14 cellular contexts compared by ENCODE assay signal in genomic region chr2:102703305-102703704, GRCh38. TPM values are rescaled to one million over a fixed set of nuclear protein-coding genes. Genes with fewer than 3 reads are reported as not detected.
DNase-seq lines count a peak whose midpoint lies in the region; ATAC-seq, FAIRE-seq and TF ChIP-seq lines count a peak whose summit lies in the region.
"Had no signal": no experiment of that assay in that cellular context is flagged by ENCODE, and none has a peak within 500 bp of the region (broad histone marks: within the 10 kb centered on the region; RNA-seq: fewer than 3 reads in every experiment).

No MANE protein-coding gene starts in this region.

- intact Hi-C loops in esophagus muscularis mucosa (cut with DNase I) = no loop called here

- H3K4me3 ChIP-seq in A549 (no peak overlapping the region), esophagus muscularis mucosa (no peak overlapping the region)
- H3K4me3 ChIP-seq: GM23338 had no signal

- TF ChIP-seq CTCF in A549 (IDR thresholded peaks at IDR 0.05) (no peak), esophagus muscularis mucosa (IDR thresholded peaks at IDR 0.05) (no peak)

- CTCF ChIA-PET in A549 (lab: Yijun Ruan, JAX) = interaction anchor here (0.6 to 4.9 kb wide), 24 partner anchors 9 to 463 kb away, joined by 3 to 52 read pairs (median 4); partner anchors contain the start of gene SLC9A4

- no peak for DNase-seq in A549 (ENCODE audit: low read depth in 1 of 2, low spot score in 1 of 2)
- DNase-seq in NCI-H526 treated with DMSO at 0.1 percent for 48 hours (lab: John Stamatoyannopoulos, UW) = peak; percentile 90
- peak; percentile 70 for DNase-seq in esophagus muscularis mucosa (ENCODE audit: extremely low spot score)
- DNase-seq in NCI-H226 = no peak
- DNase-seq in occipital lobe (lab: John Stamatoyannopoulos, UW) = no peak
- no peak for DNase-seq in stimulated activated CD4-positive, alpha-beta T cell treated with anti-CD3 and anti-CD28 coated beads, Interleukin-2, amount 100 ng/mL, for 24 hours
- DNase-seq: 8988T; C1 segment of cervical spinal cord; CD4-positive, alpha-beta memory T cell; DND-41; H9 had no signal

- H3K4me2 ChIP-seq in A549 = no peak overlapping the region
- H3K4me2 ChIP-seq: GM23338 had no signal

- TF ChIP-seq POLR2A in A549 (IDR thresholded peaks at IDR 0.05; ENCODE audit: low read length) = no peak
- no peak for TF ChIP-seq POLR2A in esophagus muscularis mucosa (IDR thresholded peaks at IDR 0.05; ENCODE audit: low read depth)

- ATAC-seq in A549 = peak; percentile 38 to 60; a peak in 2 of 6 replicates

- H3K9me3 ChIP-seq in A549 = no peaks in the 10 kb centered on the region
- no peaks in the 10 kb centered on the region for H3K9me3 ChIP-seq in esophagus muscularis mucosa

- WGBS in A549 (ENCODE audit: missing lambda C conversion rate) = 93% methylated on average over 2 of the region's 2 CpGs
- WGBS in esophagus muscularis mucosa = 84% methylated on average over 2 of the region's 2 CpGs

- H3K27me3 ChIP-seq in esophagus muscularis mucosa = peaks cover 0 to 25% (median 2%) of the 10 kb centered on the region in 4 donors

- H3K4me1 ChIP-seq in A549 (peaks cover 5% of the 10 kb centered on the region), esophagus muscularis mucosa (no peaks in the 10 kb centered on the region)

- no peaks in the 10 kb centered on the region for H3K36me3 ChIP-seq in esophagus muscularis mucosa

- POLR2A ChIA-PET in A549 (lab: Yijun Ruan, JAX) = no interaction called here

- no peak overlapping the region for H3K27ac ChIP-seq in A549
- no peak overlapping the region for H3K27ac ChIP-seq in esophagus muscularis mucosa (replicated peaks in 1 of 4)

- no peak for FAIRE-seq in A549 (lab: Jason Lieb, UNC)
- FAIRE-seq: G401.6, GM12892 had no signal

- TF ChIP-seq EP300 in A549 (IDR thresholded peaks at IDR 0.05) (no peak), esophagus muscularis mucosa (IDR thresholded peaks at IDR 0.05) (no peak)

- TF ChIP-seq RAD21 in A549 (conservative IDR thresholded peaks at IDR 0.05 in 1 of 2, IDR thresholded peaks at IDR 0.05 in 1 of 2) = no peak

TF ChIP-seq in A549, 52 proteins besides CTCF, POLR2A, EP300 and RAD21:
- TF ChIP-seq NPAS2 (CRISPR knock-in tag; IDR thresholded peaks at IDR 0.05; ENCODE audit: borderline replicate concordance) = no peak
- TF ChIP-seq POLR2AphosphoS2 (conservative IDR thresholded peaks at IDR 0.05; ENCODE audit: low read length) = no peak
- TF ChIP-seq NFE2L2 (conservative IDR thresholded peaks at IDR 0.05; ENCODE audit: low read length) = no peak
- TF ChIP-seq HOXA7 (CRISPR knock-in tag; IDR thresholded peaks at IDR 0.05) = no peak
- no peak for TF ChIP-seq CEBPB (IDR thresholded peaks at IDR 0.05)
- TF ChIP-seq, protein P1, sequence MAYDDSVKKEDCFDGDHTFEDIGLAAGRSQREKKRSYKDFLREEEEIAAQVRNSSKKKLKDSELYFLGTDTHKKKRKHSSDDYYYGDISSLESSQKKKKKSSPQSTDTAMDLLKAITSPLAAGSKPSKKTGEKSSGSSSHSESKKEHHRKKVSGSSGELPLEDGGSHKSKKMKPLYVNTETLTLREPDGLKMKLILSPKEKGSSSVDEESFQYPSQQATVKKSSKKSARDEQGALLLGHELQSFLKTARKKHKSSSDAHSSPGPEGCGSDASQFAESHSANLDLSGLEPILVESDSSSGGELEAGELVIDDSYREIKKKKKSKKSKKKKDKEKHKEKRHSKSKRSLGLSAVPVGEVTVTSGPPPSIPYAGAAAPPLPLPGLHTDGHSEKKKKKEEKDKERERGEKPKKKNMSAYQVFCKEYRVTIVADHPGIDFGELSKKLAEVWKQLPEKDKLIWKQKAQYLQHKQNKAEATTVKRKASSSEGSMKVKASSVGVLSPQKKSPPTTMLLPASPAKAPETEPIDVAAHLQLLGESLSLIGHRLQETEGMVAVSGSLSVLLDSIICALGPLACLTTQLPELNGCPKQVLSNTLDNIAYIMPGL (CRISPR knock-in tag; IDR thresholded peaks at IDR 0.05; ENCODE audit: borderline replicate concordance) = no peak
- TF ChIP-seq TP53 (CRISPR knock-in tag; IDR thresholded peaks at IDR 0.05) = no peak
- TF ChIP-seq, protein P2, sequence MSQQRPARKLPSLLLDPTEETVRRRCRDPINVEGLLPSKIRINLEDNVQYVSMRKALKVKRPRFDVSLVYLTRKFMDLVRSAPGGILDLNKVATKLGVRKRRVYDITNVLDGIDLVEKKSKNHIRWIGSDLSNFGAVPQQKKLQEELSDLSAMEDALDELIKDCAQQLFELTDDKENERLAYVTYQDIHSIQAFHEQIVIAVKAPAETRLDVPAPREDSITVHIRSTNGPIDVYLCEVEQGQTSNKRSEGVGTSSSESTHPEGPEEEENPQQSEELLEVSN (IDR thresholded peaks at IDR 0.05; ENCODE audit: borderline replicate concordance, low read depth) = no peak
- TF ChIP-seq KDM1A (IDR thresholded peaks at IDR 0.05; ENCODE audit: low read depth) = no peak
- no peak for TF ChIP-seq ZC3H11A (IDR thresholded peaks at IDR 0.05)
- no peak for TF ChIP-seq RNF2 (IDR thresholded peaks at IDR 0.05; ENCODE audit: borderline replicate concordance, low read depth)
- no peak for TF ChIP-seq JUNB (IDR thresholded peaks at IDR 0.05)
- TF ChIP-seq CHD4 (IDR thresholded peaks at IDR 0.05; ENCODE audit: borderline replicate concordance) = no peak
- TF ChIP-seq RARB (CRISPR knock-in tag; IDR thresholded peaks at IDR 0.05) = no peak
- TF ChIP-seq CHD2 (IDR thresholded peaks at IDR 0.05; ENCODE audit: low read length, partially characterized antibody) = no peak
- no peak for TF ChIP-seq EHMT2 (IDR thresholded peaks at IDR 0.05; ENCODE audit: low read depth)
- TF ChIP-seq, protein P3, sequence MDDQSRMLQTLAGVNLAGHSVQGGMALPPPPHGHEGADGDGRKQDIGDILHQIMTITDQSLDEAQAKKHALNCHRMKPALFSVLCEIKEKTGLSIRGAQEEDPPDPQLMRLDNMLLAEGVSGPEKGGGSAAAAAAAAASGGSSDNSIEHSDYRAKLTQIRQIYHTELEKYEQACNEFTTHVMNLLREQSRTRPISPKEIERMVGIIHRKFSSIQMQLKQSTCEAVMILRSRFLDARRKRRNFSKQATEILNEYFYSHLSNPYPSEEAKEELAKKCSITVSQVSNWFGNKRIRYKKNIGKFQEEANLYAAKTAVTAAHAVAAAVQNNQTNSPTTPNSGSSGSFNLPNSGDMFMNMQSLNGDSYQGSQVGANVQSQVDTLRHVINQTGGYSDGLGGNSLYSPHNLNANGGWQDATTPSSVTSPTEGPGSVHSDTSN (IDR thresholded peaks at IDR 0.05) = no peak
- no peak for TF ChIP-seq NR3C1 (IDR thresholded peaks at IDR 0.05)
- no peak for TF ChIP-seq MYC (IDR thresholded peaks at IDR 0.05; ENCODE audit: borderline replicate concordance, low read length)
- no peak for TF ChIP-seq HDAC2 (IDR thresholded peaks at IDR 0.05)

RNA-seq across cellular contexts. Expression of gene TMEM182, which starts 58.5 kb away (rescaled TPM):
- polyA plus RNA-seq in A549 (2011; rRNA removed) = 13.1 and 13.8 TPM in 2 replicates
- polyA plus RNA-seq in A549 (2012; cell fraction: cytosol; rRNA removed) = 2.9 and 3.2 TPM in 2 replicates
- polyA plus RNA-seq in A549 (2012; cell fraction: nucleus; rRNA removed) = 0.78 and 1.4 TPM in 2 replicates
- 5.3 to 5.7 TPM (median 5.4 TPM) in 3 replicates for polyA plus RNA-seq in A549 (2017; fragmentation: RNase III; extraction: RNeasy Plus Mini Kit Qiagen cat#74134 plus additional on column Dnase treatment)
- 6.2 and 10.5 TPM in 2 replicates for polyA minus RNA-seq in A549 (2011; rRNA and poly(A)+ RNA removed)
- total RNA-seq in esophagus muscularis mucosa = 1 to 10 TPM in 2 of 4 donors, under 1 TPM in 2; 0.17 to 2.8 (median 0.72) TPM
- 3.6 TPM for total RNA-seq in occipital lobe

Comparison
In these comparisons a context has a peak if more than half of its experiments do, and no peak if none do; other contexts are left out.
1. DNase-seq: peak in NCI-H526 treated with DMSO at 0.1 percent for 48 hours (single experiment) and esophagus muscularis mucosa (single experiment); none in A549 (0 of 2), NCI-H226 (single experiment), occipital lobe (single experiment) and stimulated activated CD4-positive, alpha-beta T cell treated with anti-CD3 and anti-CD28 coated beads, Interleukin-2, amount 100 ng/mL, for 24 hours (0 of 2).